Comparison of ENCODE assay signal across 10 cellular contexts in the genomic region with DNA sequence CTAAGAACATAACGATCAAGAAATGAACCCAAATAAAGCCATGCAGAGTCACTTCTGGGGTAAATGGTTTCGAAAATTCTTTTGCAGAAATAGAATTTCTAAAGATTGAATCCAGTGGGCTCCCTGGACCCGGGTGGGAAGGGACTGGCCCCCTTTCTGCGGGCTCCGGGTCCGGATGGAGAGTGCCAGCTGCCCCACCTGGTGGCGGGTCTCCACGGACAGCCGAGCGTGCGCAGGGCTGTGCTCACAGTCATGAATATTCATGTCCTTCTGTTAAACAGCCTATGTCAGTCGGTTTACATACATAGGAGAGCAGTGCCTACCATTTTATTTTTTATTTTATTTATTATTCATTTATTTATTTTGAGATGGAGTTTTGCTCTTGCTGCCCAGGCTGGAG. TPM values are rescaled to one million over a fixed set of nuclear protein-coding genes. Genes with fewer than 3 reads are reported as not detected.
DNase-seq lines count a peak whose midpoint lies in the region; ATAC-seq and TF ChIP-seq lines count a peak whose summit lies in the region.
"Had no signal": no experiment of that assay in that cellular context is flagged by ENCODE, and none has a peak within 500 bp of the region (broad histone marks: within the 10 kb centered on the region; RNA-seq: fewer than 3 reads in every experiment).

No MANE protein-coding gene starts in this region.

- peaks cover 12% of the 10 kb centered on the region; the same call in 1 of the 2 replicates for H3F3A ChIP-seq in GM23338 (replicated peaks; ENCODE audit: low read depth)

- peak overlapping the region; percentile 54; the same call in 1 of the 2 replicates for H3K4me2 ChIP-seq in GM23338

- no peaks in the 10 kb centered on the region for H4K20me1 ChIP-seq in GM23338 (replicated peaks; ENCODE audit: insufficient read depth)

- H3K27ac Mint-ChIP-seq in GM23338: no peak overlapping the region
- no peak overlapping the region for H3K27ac Mint-ChIP-seq in WTC11
- H3K27ac Mint-ChIP-seq: stimulated activated naive CD8-positive, alpha-beta T cell treated with anti-CD3 and anti-CD28 coated beads, Interleukin-15, Interleukin-2, amounts not matched to agents 100 ng/mL and 50 ng/mL, for 24 hours had no signal

- H3K36me3 ChIP-seq in GM23338 (ENCODE audit: insufficient read depth) (no peaks in the 10 kb centered on the region), lower lobe of right lung (no peaks in the 10 kb centered on the region)

- H3K9me2 ChIP-seq in GM23338 (ENCODE audit: insufficient read depth): no peaks in the 10 kb centered on the region

- H3K79me2 ChIP-seq in GM23338 (replicated peaks; ENCODE audit: insufficient read depth): peaks cover 7% of the 10 kb centered on the region; the same call in 1 of the 2 replicates

- H3K4me1 Mint-ChIP-seq in GM23338: peaks cover 25% of the 10 kb centered on the region
- peaks cover 37% of the 10 kb centered on the region for H3K4me1 Mint-ChIP-seq in WTC11

- no peak overlapping the region for H3K4me3 ChIP-seq in GM23338
- H3K4me3 ChIP-seq in lower lobe of right lung: no peak overlapping the region
- H3K4me3 ChIP-seq in coronary artery: no peak overlapping the region

- CTCF ChIA-PET in WTC11 (lab: Charles Lee): interaction anchor here (0.6 to 3.8 kb wide), 2 partner anchors 35 to 263 kb away, joined by 3 to 30 read pairs; no protein-coding TSS in a partner anchor

- DNase-seq in DMS 273 (lab: John Stamatoyannopoulos, UW; ENCODE audit: unreplicated experiment) (peak; percentile 90), GM23338 (ENCODE audit: low spot score) (peak; percentile 83), WTC11 (ENCODE audit: low spot score) (peak; percentile 75), lower lobe of right lung (peak; percentile 71), SKM-1 (lab: John Stamatoyannopoulos, UW; ENCODE audit: unreplicated experiment) (no peak), coronary artery (ENCODE audit: low spot score) (no peak)
- DNase-seq in effector CD4-positive, alpha-beta T cell: no peak

- POLR2A ChIA-PET in WTC11 (lab: Charles Lee): interaction anchor here (0.7 kb wide), 1 partner anchor 52 kb away, joined by 3 read pairs; no protein-coding TSS in a partner anchor

- TF ChIP-seq CTCF in GM23338 (conservative IDR thresholded peaks at IDR 0.05; ENCODE audit: low read depth in 2 of 2): peak; percentile 69 to 72
- no peak for TF ChIP-seq CTCF in WTC11 (IDR thresholded peaks at IDR 0.05)
- peak; percentile 52 for TF ChIP-seq CTCF in lower lobe of right lung (IDR thresholded peaks at IDR 0.05)
- TF ChIP-seq CTCF in coronary artery (IDR thresholded peaks at IDR 0.05): no peak

- H3K36me3 Mint-ChIP-seq in GM23338 (ENCODE audit: low read depth): no peaks in the 10 kb centered on the region
- H3K36me3 Mint-ChIP-seq in WTC11: no peaks in the 10 kb centered on the region

- H3K9me3 Mint-ChIP-seq in GM23338: no peaks in the 10 kb centered on the region
- no peaks in the 10 kb centered on the region for H3K9me3 Mint-ChIP-seq in WTC11
- H3K9me3 Mint-ChIP-seq: stimulated activated naive CD8-positive, alpha-beta T cell treated with anti-CD3 and anti-CD28 coated beads, Interleukin-15, Interleukin-2, amounts not matched to agents 100 ng/mL and 50 ng/mL, for 24 hours had no signal

- H2AFZ ChIP-seq in GM23338: no peak overlapping the region

- intact Hi-C loops in lower lobe of right lung (cut with DNase I): no loop called here

- H3K9me3 ChIP-seq in lower lobe of right lung: no peaks in the 10 kb centered on the region

- 0 out of 2 replicates have a peak, but pooled peaks cover 4% of the 10 kb centered on the region for H3K4me1 ChIP-seq in GM23338 (ENCODE audit: insufficient read depth)
- peaks cover 18% of the 10 kb centered on the region for H3K4me1 ChIP-seq in lower lobe of right lung

- no peaks in the 10 kb centered on the region for H3K27me3 ChIP-seq in GM23338 (ENCODE audit: insufficient read depth)
- H3K27me3 ChIP-seq in lower lobe of right lung (ENCODE audit: low read depth): no peaks in the 10 kb centered on the region

- peak; percentile 79 for ATAC-seq in GM23338
- peak; percentile 84 for ATAC-seq in WTC11
- no peak for ATAC-seq in lower lobe of right lung
- ATAC-seq in GM21367 (IDR thresholded peaks at IDR 0.05; ENCODE audit: unreplicated experiment): no peak

- H3K27me3 Mint-ChIP-seq in GM23338 (ENCODE audit: insufficient read depth, low read depth, poor library complexity) (peaks cover 13% of the 10 kb centered on the region), WTC11 (ENCODE audit: low read depth) (no peaks in the 10 kb centered on the region; the same call in 1 of the 2 replicates)

- H3K4me3 Mint-ChIP-seq in GM23338 (no peak overlapping the region; the same call in 2 of the 3 replicates), WTC11 (no peak overlapping the region; the same call in 1 of the 2 replicates)
- H3K4me3 Mint-ChIP-seq: stimulated activated naive CD8-positive, alpha-beta T cell treated with anti-CD3 and anti-CD28 coated beads, Interleukin-15, Interleukin-2, amounts not matched to agents 100 ng/mL and 50 ng/mL, for 24 hours had no signal

- H3K27ac ChIP-seq in GM23338 (ENCODE audit: low read depth) (no peak overlapping the region), lower lobe of right lung (no peak overlapping the region), coronary artery (no peak overlapping the region)

TF ChIP-seq in GM23338, 12 proteins besides CTCF, POLR2A, EP300 and RAD21:
- TF ChIP-seq POLR2AphosphoS5 (IDR thresholded peaks at IDR 0.05; ENCODE audit: low read depth): no peak

TF ChIP-seq in WTC11, 78 proteins besides CTCF, POLR2A, EP300 and RAD21:
- no peak for TF ChIP-seq NR3C1 (CRISPR knock-in tag; conservative IDR thresholded peaks at IDR 0.05; ENCODE audit: low read depth)
- 0 out of 2 replicates have a peak, but pooled peaks have one; percentile 19 for TF ChIP-seq SP1 (CRISPR knock-in tag; conservative IDR thresholded peaks at IDR 0.05)
- TF ChIP-seq ZNF121 (CRISPR knock-in tag; IDR thresholded peaks at IDR 0.05): no peak
- TF ChIP-seq ZNF423 (CRISPR knock-in tag; IDR thresholded peaks at IDR 0.05): no peak
- no peak for TF ChIP-seq GRHL2 (CRISPR knock-in tag; IDR thresholded peaks at IDR 0.05; ENCODE audit: insufficient replicate concordance, severe bottlenecking)

RNA-seq across cellular contexts. Expression of a gene that starts 4.7 kb away (rescaled TPM):
- 44.4 and 49.8 TPM in 2 replicates for total RNA-seq in GM23338 (2014; rRNA removed; shearing (Covaris generic))
- 10.7 and 11.4 TPM in 2 replicates for polyA plus RNA-seq in GM23338 (2016; fragmentation: Nextera tagmentation; extraction: Ambion mirVana)
- 36.2 to 44.4 TPM (median 37.4 TPM) in 3 replicates for total RNA-seq in WTC11 (2021)
- 22.8 TPM for total RNA-seq in lower lobe of right lung

RNA-seq across cellular contexts. Expression of a gene that starts 25.6 kb away (rescaled TPM):
- total RNA-seq in GM23338 (2014; rRNA removed; shearing (Covaris generic)): 96.5 and 116 TPM in 2 replicates
- polyA plus RNA-seq in GM23338 (2016; fragmentation: Nextera tagmentation; extraction: Ambion mirVana): 83.2 and 86.6 TPM in 2 replicates
- total RNA-seq in WTC11 (2021) (74.2 to 78.0 TPM (median 77.6 TPM) in 3 replicates), lower lobe of right lung (21.9 TPM)

RNA-seq across cellular contexts. Expression of a gene that starts 46.3 kb away (rescaled TPM):
- total RNA-seq in GM23338 (2014; rRNA removed; shearing (Covaris generic)): not detected in 2 replicates
- 0.27 TPM in 1 of 2 replicates, not detected in the other for polyA plus RNA-seq in GM23338 (2016; fragmentation: Nextera tagmentation; extraction: Ambion mirVana)
- total RNA-seq in WTC11 (2021) (not detected in 3 replicates), lower lobe of right lung (not detected)
- total RNA-seq: M059J had no signal

Comparison
In these comparisons a context has a peak if more than half of its experiments do, and no peak if none do; other contexts are left out.
1. DNase-seq: peak in DMS 273 (single experiment), GM23338 (single experiment), WTC11 (single experiment) and lower lobe of right lung (single experiment); none in SKM-1 (single experiment), coronary artery (single experiment) and effector CD4-positive, alpha-beta T cell (single experiment).
2. ATAC-seq: peak in GM23338 (single experiment) and WTC11 (single experiment); none in lower lobe of right lung (0 of 2) and GM21367 (single experiment).
3. CTCF ChIP-seq: peak in GM23338 (2 of 2) and lower lobe of right lung (single experiment); none in WTC11 (single experiment) and coronary artery (single experiment).